1 cellular context compared by ENCODE assay signal in genomic region chr12:64858882-64859281, GRCh38.
TF ChIP-seq lines count a peak whose summit lies in the region.

No MANE protein-coding gene starts in this region.

TF ChIP-seq in H1, 55 proteins besides CTCF, POLR2A, EP300 and RAD21:
- TF ChIP-seq MAX (IDR thresholded peaks at IDR 0.05) (no peak), NANOG (IDR thresholded peaks at IDR 0.05; ENCODE audit: insufficient read depth, low read depth, low read length, poor library complexity, severe bottlenecking) (no peak), E2F6 (IDR thresholded peaks at IDR 0.05) (no peak), PHF8 (conservative IDR thresholded peaks at IDR 0.05; ENCODE audit: low read depth, low read length) (no peak), CHD7 (IDR thresholded peaks at IDR 0.05; ENCODE audit: insufficient replicate concordance, low read length) (no peak), FOSL1 (IDR thresholded peaks at IDR 0.05; ENCODE audit: insufficient read depth, low read depth, low read length) (no peak), POLR2AphosphoS5 (IDR thresholded peaks at IDR 0.05; ENCODE audit: low read depth, low read length) (no peak), TAF7 (optimal IDR thresholded peaks at IDR 0.05; ENCODE audit: borderline replicate concordance, low read depth, low read length) (no peak), RFX5 (IDR thresholded peaks at IDR 0.05; ENCODE audit: borderline replicate concordance, low read depth, low read length) (no peak), POU5F1 (IDR thresholded peaks at IDR 0.05; ENCODE audit: low read depth, low read length) (no peak)
